25 cellular contexts compared by ENCODE assay signal in genomic region chr3:178732824-178733223, GRCh38.
DNase-seq lines count a peak whose midpoint lies in the region; ATAC-seq, FAIRE-seq and TF ChIP-seq lines count a peak whose summit lies in the region.
"Had no signal": no experiment of that assay in that cellular context is flagged by ENCODE, and none has a peak within 500 bp of the region (broad histone marks: within the 10 kb centered on the region; RNA-seq: fewer than 3 reads in every experiment).

No MANE protein-coding gene starts in this region.

- 42% methylated on average over 4 of the region's 4 CpGs for WGBS in A549 (ENCODE audit: missing lambda C conversion rate)
- WGBS in IMR-90 (ENCODE audit: extremely low coverage in 2 of 2, insufficient read length in 1 of 2), 2 experiments: no CpG with 5 or more reads among the region's 4 CpGs
- 15% methylated on average over 4 of the region's 4 CpGs for WGBS in K562 (ENCODE audit: insufficient coverage, low coverage, missing lambda C conversion rate)

- dilution Hi-C loops in IMR-90 (cut with HindIII; ENCODE audit: low sequenced_read_pairs, unreplicated experiment): no loop called here

- H3K56ac ChIP-seq in IMR-90 (ENCODE audit: extremely low read depth, insufficient read depth, low read length): no peak overlapping the region

- CTCF ChIA-PET in A549 (lab: Yijun Ruan, JAX): no interaction called here
- CTCF ChIA-PET in IMR-90 (lab: Yijun Ruan, JAX): no interaction called here
- CTCF ChIA-PET in K562 (lab: Yijun Ruan, JAX; ENCODE audit: low intra/inter-chr PET ratio): no interaction called here

- no peaks in the 10 kb centered on the region for H3K79me1 ChIP-seq in IMR-90 (ENCODE audit: low read depth in 1 of 2, low read length in 2 of 2)

- H4K20me1 ChIP-seq in IMR-90 (ENCODE audit: insufficient read depth, low read length) (no peaks in the 10 kb centered on the region), K562 (replicated peaks; ENCODE audit: control insufficient read depth, insufficient read depth, low read length) (no peaks in the 10 kb centered on the region), osteoblast (ENCODE audit: insufficient read depth, low read length) (no peaks in the 10 kb centered on the region)
- H4K20me1 ChIP-seq: BLaER1 treated with 17β-estradiol and CSF1 and Interleukin-3, amounts not matched to agents 10 nM and 100 nM had no signal

- TF ChIP-seq RAD21 in A549 (conservative IDR thresholded peaks at IDR 0.05 in 1 of 2, IDR thresholded peaks at IDR 0.05 in 1 of 2) (no peak), IMR-90 (IDR thresholded peaks at IDR 0.05; ENCODE audit: low read length) (no peak), K562 (CRISPR knock-in tag; conservative IDR thresholded peaks at IDR 0.05 in 1 of 2, IDR thresholded peaks at IDR 0.05 in 1 of 2) (no peak)

- H3K9ac ChIP-seq in IMR-90 (ENCODE audit: low read depth, low read length) (no peak overlapping the region), K562 (ENCODE audit: insufficient read depth in 1 of 2, low read depth in 2 of 2, low read length in 2 of 2) (no peak overlapping the region)
- H3K9ac ChIP-seq: BLaER1 treated with 17β-estradiol and CSF1 and Interleukin-3, amounts not matched to agents 10 nM and 100 nM had no signal

- no TSS peak for BruUV-seq in IMR-90 (replicated peaks; lab: Mats Ljungman, UMichigan)
- no TSS peak for BruUV-seq in K562 (replicated peaks; lab: Mats Ljungman, UMichigan)

- no peaks in the 10 kb centered on the region for H3K9me1 ChIP-seq in IMR-90 (ENCODE audit: insufficient read depth, low read length)
- H3K9me1 ChIP-seq in K562 (ENCODE audit: control insufficient read depth, insufficient read depth, low read length): no peaks in the 10 kb centered on the region

- H2AFZ ChIP-seq in IMR-90 (replicated peaks; ENCODE audit: low read length, poor library complexity) (no peak overlapping the region), K562 (ENCODE audit: low read depth, low read length) (no peak overlapping the region), osteoblast (ENCODE audit: low read length) (no peak overlapping the region)

- H3K23ac ChIP-seq in IMR-90 (ENCODE audit: low read depth, low read length): no peak overlapping the region

- H3K4me1 ChIP-seq in A549 (no peaks in the 10 kb centered on the region), IMR-90 (ENCODE audit: control insufficient read depth, insufficient read depth, low read length) (no peaks in the 10 kb centered on the region), K562 (replicated peaks in 1 of 2; ENCODE audit: control insufficient read depth in 2 of 2, insufficient read depth in 2 of 2, low read length in 2 of 2) (no peaks in the 10 kb centered on the region), osteoblast (ENCODE audit: insufficient read depth, low read length) (no peaks in the 10 kb centered on the region)

- no peak overlapping the region for H3K4ac ChIP-seq in IMR-90 (ENCODE audit: low read depth, low read length)

- H3K27ac ChIP-seq in A549 (no peak overlapping the region), IMR-90 (ENCODE audit: insufficient read depth, low read length) (no peak overlapping the region), K562 (ENCODE audit: extremely low read depth, low read depth, low read length) (no peak overlapping the region), osteoblast (ENCODE audit: low read depth, low read length) (no peak overlapping the region)
- H3K27ac ChIP-seq: BLaER1 treated with 17β-estradiol and CSF1 and Interleukin-3, amounts not matched to agents 10 nM and 100 nM; C4-2B had no signal

- H4K91ac ChIP-seq in IMR-90 (ENCODE audit: insufficient read depth, low read depth, low read length): no peak overlapping the region

- H3K4me2 ChIP-seq in A549 (no peak overlapping the region), IMR-90 (ENCODE audit: low read depth, low read length) (no peak overlapping the region), K562 (ENCODE audit: insufficient read depth, low read length) (no peak overlapping the region), osteoblast (ENCODE audit: insufficient read depth, low read length) (no peak overlapping the region)
- H3K4me2 ChIP-seq: BLaER1 treated with 17β-estradiol and CSF1 and Interleukin-3, amounts not matched to agents 10 nM and 100 nM had no signal

- no peaks in the 10 kb centered on the region for H3K79me2 ChIP-seq in K562 (ENCODE audit: control insufficient read depth, insufficient read depth, low read length)
- no peaks in the 10 kb centered on the region for H3K79me2 ChIP-seq in osteoblast (ENCODE audit: insufficient read depth, low read length)

- H3K9me3 ChIP-seq in A549 (no peaks in the 10 kb centered on the region), IMR-90 (ENCODE audit: control insufficient read depth, insufficient read depth, low read length) (no peaks in the 10 kb centered on the region), K562 (replicated peaks; ENCODE audit: control insufficient read depth, insufficient read depth, low read depth, low read length) (no peaks in the 10 kb centered on the region), osteoblast (ENCODE audit: low read depth, low read length) (no peaks in the 10 kb centered on the region)
- H3K9me3 ChIP-seq: BLaER1 treated with 17β-estradiol and CSF1 and Interleukin-3, amounts not matched to agents 10 nM and 100 nM; Caco-2 had no signal

- TF ChIP-seq POLR2A in A549 (IDR thresholded peaks at IDR 0.05; ENCODE audit: low read length) (no peak), IMR-90 (IDR thresholded peaks at IDR 0.05; ENCODE audit: low read depth, low read length) (no peak), K562 (conservative IDR thresholded peaks at IDR 0.05) (no peak)

- DNase-seq in A549 (ENCODE audit: low read depth in 1 of 2, low spot score in 1 of 2) (no peak), IMR-90 (no peak), K562 (ENCODE audit: extremely low read depth in 1 of 4, low spot score in 3 of 4) (no peak), osteoblast (ENCODE audit: insufficient read length, low spot score, missing footprints) (peak; percentile 21), SIG-M5 (lab: John Stamatoyannopoulos, UW) (no peak), cerebellar nuclear complex (lab: John Stamatoyannopoulos, UW) (no peak), D341Med (ENCODE audit: low spot score) (no peak)
- DNase-seq: 8988T; AML-193; Caco-2; Calu3; CD4-positive, alpha-beta T cell; CD8-positive, alpha-beta T cell; DMS 273 treated with DMSO at 0.1 percent for 48 hours; DMS153; DMS53; DND-41; EL; GDM1 had no signal

- H2BK15ac ChIP-seq in IMR-90 (ENCODE audit: low read depth, low read length): no peak overlapping the region

- H3K14ac ChIP-seq in IMR-90 (replicated peaks; ENCODE audit: low read depth, low read length): no peak overlapping the region

- H2BK20ac ChIP-seq in IMR-90 (ENCODE audit: low read depth, low read length): no peak overlapping the region

- TF ChIP-seq EP300 in A549 (IDR thresholded peaks at IDR 0.05): no peak
- no peak for TF ChIP-seq EP300 in K562 (IDR thresholded peaks at IDR 0.05; ENCODE audit: low read length)

- no peak overlapping the region for H4K8ac ChIP-seq in IMR-90 (ENCODE audit: low read depth in 2 of 2, low read length in 2 of 2)

- H3K36me3 ChIP-seq in IMR-90 (ENCODE audit: control insufficient read depth, insufficient read depth, low read length): no peaks in the 10 kb centered on the region
- no peaks in the 10 kb centered on the region for H3K36me3 ChIP-seq in K562 (ENCODE audit: control insufficient read depth, insufficient read depth, low read length)
- no peaks in the 10 kb centered on the region for H3K36me3 ChIP-seq in osteoblast (ENCODE audit: insufficient read depth, low read length)
- H3K36me3 ChIP-seq: BLaER1 treated with 17β-estradiol and CSF1 and Interleukin-3, amounts not matched to agents 10 nM and 100 nM had no signal

- no peaks in the 10 kb centered on the region; the same call in none of the 2 replicates for H3K27me3 ChIP-seq in IMR-90 (ENCODE audit: control insufficient read depth, insufficient read depth, low read length)
- H3K27me3 ChIP-seq in K562 (ENCODE audit: control insufficient read depth in 2 of 2, insufficient read depth in 2 of 2, low read length in 2 of 2): no peaks in the 10 kb centered on the region; a peak in 1 of 5 replicates
- no peaks in the 10 kb centered on the region for H3K27me3 ChIP-seq in osteoblast (ENCODE audit: insufficient read depth, low read length)
- H3K27me3 ChIP-seq: BLaER1 treated with 17β-estradiol and CSF1 and Interleukin-3, amounts not matched to agents 10 nM and 100 nM had no signal

- no peak for TF ChIP-seq CTCF in A549 (IDR thresholded peaks at IDR 0.05)
- no peak for TF ChIP-seq CTCF in IMR-90 (conservative IDR thresholded peaks at IDR 0.05; ENCODE audit: low read depth, low read length)
- no peak for TF ChIP-seq CTCF in K562 (IDR thresholded peaks at IDR 0.05 in 2 of 3, conservative IDR thresholded peaks at IDR 0.05 in 1 of 3; ENCODE audit: insufficient read depth in 2 of 3, low read depth in 1 of 3, low read length in 3 of 3)
- no peak for TF ChIP-seq CTCF in osteoblast (IDR thresholded peaks at IDR 0.05; ENCODE audit: extremely low read depth, low read depth, low read length)

- FAIRE-seq in A549 (lab: Jason Lieb, UNC) (no peak), K562 (lab: Jason Lieb, UNC) (no peak)
- FAIRE-seq: A204.1, GM12878, GM12892, GM18507 had no signal

- no peak overlapping the region for H2BK120ac ChIP-seq in IMR-90 (ENCODE audit: low read depth, low read length)

- intact Hi-C loops in IMR-90 (cut with micrococcal nuclease) (no loop called here), K562 (cut with micrococcal nuclease) (no loop called here)

- POLR2A ChIA-PET in A549 (lab: Yijun Ruan, JAX): no interaction called here
- POLR2A ChIA-PET in IMR-90 (lab: Charles Lee; ENCODE audit: unreplicated experiment): no interaction called here
- POLR2A ChIA-PET in K562 (lab: Yijun Ruan, JAX): no interaction called here

- no peak overlapping the region for H4K5ac ChIP-seq in IMR-90 (ENCODE audit: low read depth, low read length)

- no peak overlapping the region for H2AK5ac ChIP-seq in IMR-90 (ENCODE audit: low read depth, low read length)

- H2BK5ac ChIP-seq in IMR-90 (ENCODE audit: low read depth, low read length, poor library complexity, severe bottlenecking): no peak overlapping the region

- H3K18ac ChIP-seq in IMR-90 (ENCODE audit: low read depth, low read length): no peak overlapping the region

- H3K4me3 ChIP-seq in A549: no peak overlapping the region
- H3K4me3 ChIP-seq in IMR-90 (ENCODE audit: insufficient read depth, low read depth, low read length): no peak overlapping the region
- no peak overlapping the region for H3K4me3 ChIP-seq in K562
- H3K4me3 ChIP-seq in osteoblast (ENCODE audit: insufficient read depth, low read length): no peak overlapping the region
- H3K4me3 ChIP-seq: BLaER1 treated with 17β-estradiol and CSF1 and Interleukin-3, amounts not matched to agents 10 nM and 100 nM; GM12878 had no signal

- no peak for ATAC-seq in A549
- ATAC-seq in IMR-90 (ENCODE audit: low read depth): no peak
- no peak for ATAC-seq in K562
- ATAC-seq: CD8-positive, alpha-beta T cell; GM12878 had no signal

- H2AK9ac ChIP-seq in IMR-90 (replicated peaks; ENCODE audit: low read depth, low read length, poor library complexity): no peak overlapping the region

- in situ Hi-C loops in IMR-90 (cut with MboI; ENCODE audit: low sequenced_read_pairs): no loop called here
- in situ Hi-C loops in K562 (cut with MboI): no loop called here

TF ChIP-seq in A549, 52 proteins besides CTCF, POLR2A, EP300 and RAD21 (continues in another document):
- peak; percentile 14 to 25; a peak in 1 of 4 replicates for TF ChIP-seq CEBPB (IDR thresholded peaks at IDR 0.05)

TF ChIP-seq in K562, 482 proteins besides CTCF, POLR2A, EP300 and RAD21 (continues in another document):
- TF ChIP-seq CEBPB (tag; IDR thresholded peaks at IDR 0.05): peak; percentile 94

Comparison
In these comparisons a context has a peak if more than half of its experiments do, and no peak if none do; other contexts are left out.
1. Of the 35 proteins assayed by ChIP-seq in both K562 and A549: peak only in K562: none; only in A549: none; in both: CEBPB; in neither: 34.